In the genomic region with DNA sequence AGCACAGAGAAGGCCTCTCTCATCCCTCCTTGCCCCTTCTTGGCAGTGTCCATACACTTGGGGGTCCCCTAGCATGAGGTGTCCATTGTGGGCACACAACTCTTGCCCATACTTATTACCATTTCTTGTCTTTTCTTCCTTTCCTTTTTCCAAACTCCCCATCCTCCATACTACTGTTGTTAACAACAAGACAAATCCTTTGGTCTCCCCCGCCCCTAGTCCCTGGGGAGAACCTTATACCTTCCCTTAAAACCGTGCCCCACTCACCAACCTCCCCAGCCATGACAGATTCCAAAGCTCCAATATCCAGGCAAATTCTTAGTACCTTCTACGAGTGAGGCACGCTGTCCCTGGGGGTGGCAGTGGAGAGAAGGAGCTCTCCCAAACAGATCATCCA, we compare ENCODE assay signal across 1 cellular context.
TF ChIP-seq lines count a peak whose summit lies in the region.

No MANE protein-coding gene starts in this region.

TF ChIP-seq in HCT116, 20 proteins besides CTCF, POLR2A, EP300 and RAD21 (continued from another document):
- TF ChIP-seq ELF1 (IDR thresholded peaks at IDR 0.05; ENCODE audit: borderline replicate concordance, low read depth): no peak
- no peak for TF ChIP-seq FOSL1 (IDR thresholded peaks at IDR 0.05; ENCODE audit: low read depth)
- TF ChIP-seq EZH2 (IDR thresholded peaks at IDR 0.05): no peak
- no peak for TF ChIP-seq CEBPB (IDR thresholded peaks at IDR 0.05; ENCODE audit: low read depth)
